ENCODE assay signal across 8 cellular contexts in the genomic region with DNA sequence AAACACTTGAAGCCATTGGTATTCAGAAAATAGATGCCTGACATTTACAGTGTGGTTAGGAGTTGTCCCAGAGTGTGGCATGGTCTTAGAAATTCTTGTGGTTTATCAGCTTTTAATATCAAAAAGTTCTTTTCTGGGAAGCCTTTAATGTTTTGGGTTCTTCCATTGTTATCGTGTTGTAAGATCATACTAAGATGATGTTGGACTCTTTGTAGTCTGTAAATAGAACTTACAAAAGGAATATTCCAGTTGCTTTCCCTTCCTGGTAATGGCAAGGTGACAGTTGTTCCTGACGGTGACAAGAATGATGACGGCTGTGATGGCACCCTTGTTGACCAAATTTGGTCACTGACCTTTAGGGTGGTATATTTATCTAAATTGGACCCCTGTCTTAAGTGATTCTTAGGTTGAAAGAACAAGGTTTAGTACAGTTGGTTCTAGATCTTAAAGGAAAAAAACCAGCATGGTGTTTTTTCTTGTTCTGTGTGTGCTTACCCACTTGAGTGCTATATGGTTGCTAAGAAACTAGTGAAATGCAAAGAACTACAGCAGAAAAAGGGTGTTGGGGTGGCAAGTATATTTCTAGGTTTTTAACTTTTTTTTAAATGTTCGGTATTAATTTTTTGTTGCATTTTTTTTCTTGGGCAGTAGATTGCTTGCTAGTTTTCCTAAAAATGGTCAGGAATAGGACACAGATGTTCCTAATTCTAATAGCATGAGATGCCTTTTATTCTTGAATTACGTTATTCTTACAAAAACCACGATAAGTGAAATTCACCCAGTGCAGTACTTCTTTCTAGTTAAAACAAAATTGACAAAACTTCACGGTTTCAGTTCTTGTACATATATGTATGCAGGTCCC. TPM values are rescaled to one million over a fixed set of nuclear protein-coding genes. Genes with fewer than 3 reads are reported as not detected.
DNase-seq lines count a peak whose midpoint lies in the region; ATAC-seq and TF ChIP-seq lines count a peak whose summit lies in the region.

No MANE protein-coding gene starts in this region.

- TF ChIP-seq CTCF in CD4-positive, alpha-beta T cell (IDR thresholded peaks at IDR 0.05), result no peak
- no peak for TF ChIP-seq CTCF in MM.1S (IDR thresholded peaks at IDR 0.05; ENCODE audit: low read length)

- H3K27me3 Mint-ChIP-seq in CD4-positive, alpha-beta T cell, result no peaks in the 10 kb centered on the region
- H3K27me3 Mint-ChIP-seq in central memory CD8-positive, alpha-beta T cell, result no peaks in the 10 kb centered on the region
- H3K27me3 Mint-ChIP-seq in natural killer cell treated with Interleukin-12 subunit alpha and Interleukin-12 subunit beta and Interleukin-15 and Interleukin-18, amount 100 ng/mL, for 72 hours, result no peaks in the 10 kb centered on the region

- intact Hi-C loops in CD4-positive, alpha-beta T cell (cut with DNase I, micrococcal nuclease), result loop anchor here (5.0 to 10.0 kb wide), 9 partner anchors 119 to 708 kb away; partner anchors contain the start of genes ANAPC7 (in 1 of the 2), C12orf76 (in 1 of the 2), FAM222A (in 1 of the 2) and IFT81 (in 1 of the 2)

- DNase-seq in CD4-positive, alpha-beta T cell, result no peak
- no peak for DNase-seq in MM.1S
- no peak for DNase-seq in central memory CD8-positive, alpha-beta T cell (ENCODE audit: low spot score in 2 of 2)
- no peak for DNase-seq in natural killer cell treated with Interleukin-12 subunit alpha and Interleukin-12 subunit beta and Interleukin-15 and Interleukin-18, amount 100 ng/mL, for 72 hours (ENCODE audit: low spot score)
- DNase-seq in NCI-H1930 (lab: John Stamatoyannopoulos, UW), result no peak
- DNase-seq in iPS-NIHi7 (ENCODE audit: extremely low spot score), result no peak
- DNase-seq in NCI-H2107 treated with DMSO at 0.1 percent for 48 hours (lab: John Stamatoyannopoulos, UW; ENCODE audit: unreplicated experiment), result no peak
- no peak for DNase-seq in NCI-H510A (lab: John Stamatoyannopoulos, UW)

- H3K36me3 Mint-ChIP-seq in CD4-positive, alpha-beta T cell (ENCODE audit: low read depth), result peaks cover 62% of the 10 kb centered on the region
- H3K36me3 Mint-ChIP-seq in central memory CD8-positive, alpha-beta T cell (ENCODE audit: insufficient read depth), result peaks cover 29% of the 10 kb centered on the region
- H3K36me3 Mint-ChIP-seq in natural killer cell treated with Interleukin-12 subunit alpha and Interleukin-12 subunit beta and Interleukin-15 and Interleukin-18, amount 100 ng/mL, for 72 hours, result peaks cover 26% of the 10 kb centered on the region

- CTCF ChIA-PET in CD4-positive, alpha-beta T cell (lab: Charles Lee), result no interaction called here

- H3K4me1 Mint-ChIP-seq in CD4-positive, alpha-beta T cell (ENCODE audit: low read depth), result peaks cover 62% of the 10 kb centered on the region
- peaks cover 46% of the 10 kb centered on the region for H3K4me1 Mint-ChIP-seq in central memory CD8-positive, alpha-beta T cell
- H3K4me1 Mint-ChIP-seq in natural killer cell treated with Interleukin-12 subunit alpha and Interleukin-12 subunit beta and Interleukin-15 and Interleukin-18, amount 100 ng/mL, for 72 hours (ENCODE audit: low read depth in 2 of 2), result peaks cover 38 to 47% of the 10 kb centered on the region in 2 donors

- no peaks in the 10 kb centered on the region for H3K36me3 ChIP-seq in MM.1S (replicated peaks; ENCODE audit: insufficient read depth, low read length)

- no peaks in the 10 kb centered on the region for H3K9me3 Mint-ChIP-seq in CD4-positive, alpha-beta T cell
- H3K9me3 Mint-ChIP-seq in central memory CD8-positive, alpha-beta T cell, result no peaks in the 10 kb centered on the region
- H3K9me3 Mint-ChIP-seq in natural killer cell treated with Interleukin-12 subunit alpha and Interleukin-12 subunit beta and Interleukin-15 and Interleukin-18, amount 100 ng/mL, for 72 hours, result no peaks in the 10 kb centered on the region

- peak overlapping the region; percentile 93 for H3K4me2 ChIP-seq in MM.1S (ENCODE audit: low read depth, low read length)

- peak overlapping the region; percentile 91 for H3K27ac Mint-ChIP-seq in CD4-positive, alpha-beta T cell
- H3K27ac Mint-ChIP-seq in central memory CD8-positive, alpha-beta T cell (ENCODE audit: low read depth), result peak overlapping the region; percentile 98
- peak overlapping the region; percentile 11 to 75 for H3K27ac Mint-ChIP-seq in natural killer cell treated with Interleukin-12 subunit alpha and Interleukin-12 subunit beta and Interleukin-15 and Interleukin-18, amount 100 ng/mL, for 72 hours

- H3K9me2 ChIP-seq in MM.1S (replicated peaks; ENCODE audit: insufficient read depth, low read length), result no peaks in the 10 kb centered on the region

- peaks cover 8% of the 10 kb centered on the region; the same call in 1 of the 2 replicates for H3F3A ChIP-seq in MM.1S (ENCODE audit: insufficient read depth, low read length)

- POLR2A ChIA-PET in CD4-positive, alpha-beta T cell (lab: Charles Lee), result interaction anchor here (1.0 to 1.4 kb wide), 4 partner anchors 9 to 185 kb away, joined by 3 to 6 read pairs (median 4); partner anchors contain the start of gene FAM216A

- H3K79me2 ChIP-seq in MM.1S (ENCODE audit: low read length), result peaks cover 67% of the 10 kb centered on the region

- no peak overlapping the region for H3K27ac ChIP-seq in CD4-positive, alpha-beta T cell (ENCODE audit: low read depth, low read length)
- H3K27ac ChIP-seq in MM.1S (ENCODE audit: low read length), result peak overlapping the region; percentile 71; the same call in 1 of the 2 replicates

- no peak overlapping the region for H2AFZ ChIP-seq in MM.1S (ENCODE audit: low read length)

- ATAC-seq in CD4-positive, alpha-beta T cell (ENCODE audit: poor library complexity), result no peak
- ATAC-seq in central memory CD8-positive, alpha-beta T cell (replicated peaks; ENCODE audit: extremely low read depth, poor library complexity, severe bottlenecking), result no peak
- ATAC-seq in natural killer cell treated with Interleukin-12 subunit alpha and Interleukin-12 subunit beta and Interleukin-15 and Interleukin-18, amount 100 ng/mL, for 72 hours, result no peak

- no peaks in the 10 kb centered on the region for H3K27me3 ChIP-seq in CD4-positive, alpha-beta T cell (ENCODE audit: control insufficient read depth, insufficient read depth, low read length)
- H3K27me3 ChIP-seq in MM.1S (replicated peaks; ENCODE audit: insufficient read depth, low read length), result no peaks in the 10 kb centered on the region

- peak overlapping the region; percentile 87; the same call in 1 of the 2 replicates for H3K9ac ChIP-seq in MM.1S (ENCODE audit: low read length)

- H3K4me3 Mint-ChIP-seq in CD4-positive, alpha-beta T cell, result peak overlapping the region; percentile 94
- H3K4me3 Mint-ChIP-seq in central memory CD8-positive, alpha-beta T cell, result peak overlapping the region; percentile 93
- H3K4me3 Mint-ChIP-seq in natural killer cell treated with Interleukin-12 subunit alpha and Interleukin-12 subunit beta and Interleukin-15 and Interleukin-18, amount 100 ng/mL, for 72 hours, result peak overlapping the region; percentile 91

- peaks cover 6% of the 10 kb centered on the region; the same call in 1 of the 2 replicates for H3K4me1 ChIP-seq in MM.1S (ENCODE audit: low read length)

- peaks cover 17% of the 10 kb centered on the region; the same call in 1 of the 2 replicates for H4K20me1 ChIP-seq in MM.1S (ENCODE audit: insufficient read depth, low read length)

- peak overlapping the region; percentile 83 for H3K4me3 ChIP-seq in MM.1S (ENCODE audit: low read length)

- H3K9me3 ChIP-seq in CD4-positive, alpha-beta T cell (ENCODE audit: control insufficient read depth, low read length), result no peaks in the 10 kb centered on the region
- H3K9me3 ChIP-seq in MM.1S (replicated peaks; ENCODE audit: insufficient read depth, low read length), result no peaks in the 10 kb centered on the region

RNA-seq across cellular contexts. Expression of gene ATP2A2, which starts 2.1 kb away (rescaled TPM):
- 100 to 1,000 TPM; 113 to 117 TPM for total RNA-seq in CD4-positive, alpha-beta T cell
- 100 to 1,000 TPM; 247 to 359 TPM for total RNA-seq in natural killer cell treated with Interleukin-12 subunit alpha and Interleukin-12 subunit beta and Interleukin-15 and Interleukin-18, amount 100 ng/mL, for 72 hours

Comparison
In these comparisons a context has a peak if more than half of its experiments do, and no peak if none do; other contexts are left out.
1. H3K27ac Mint-ChIP-seq: peak in every context shown above with its lines; median percentile 98 in central memory CD8-positive, alpha-beta T cell; 91 in CD4-positive, alpha-beta T cell; 43 in natural killer cell treated with Interleukin-12 subunit alpha and Interleukin-12 subunit beta and Interleukin-15 and Interleukin-18, amount 100 ng/mL, for 72 hours.